In the genomic region with DNA sequence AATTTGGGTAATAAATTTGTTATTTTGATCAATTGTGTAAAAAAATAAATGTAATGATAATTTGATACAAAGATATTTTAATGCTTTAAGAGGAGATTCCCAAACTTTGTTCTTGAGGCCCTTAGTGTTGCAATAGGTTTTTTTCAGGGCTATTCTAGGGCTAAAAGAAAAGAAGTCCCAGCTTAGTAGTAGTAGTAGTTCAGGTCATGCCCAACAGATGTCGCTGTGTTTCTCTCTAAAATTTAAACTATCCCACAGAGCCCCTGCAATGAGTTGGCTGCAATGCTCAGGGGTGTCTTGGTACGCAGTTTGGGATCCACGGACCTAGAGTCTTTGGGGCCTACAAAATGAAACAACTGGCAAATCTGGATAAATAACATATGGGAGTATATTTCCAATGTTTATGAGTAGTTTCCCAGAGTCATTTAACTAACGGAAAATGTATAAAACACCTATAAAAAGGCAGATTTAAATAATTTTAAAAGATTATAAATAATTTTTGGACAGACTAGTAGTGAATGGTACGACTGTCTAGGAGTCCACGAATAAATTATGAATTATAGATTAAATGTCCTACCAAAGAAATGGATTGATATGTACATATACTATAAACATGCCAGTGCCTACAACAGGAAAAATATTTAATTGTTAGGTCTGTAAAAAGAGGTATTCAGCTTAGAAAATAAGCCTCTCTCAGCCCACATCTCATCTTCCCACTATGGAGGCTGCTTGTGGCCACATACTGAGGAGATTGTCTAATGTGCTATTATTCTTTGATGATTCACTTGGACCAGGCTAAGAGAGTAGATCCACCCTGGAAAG, we compare ENCODE assay signal across 9 cellular contexts.
DNase-seq lines count a peak whose midpoint lies in the region; ATAC-seq and TF ChIP-seq lines count a peak whose summit lies in the region.
"Had no signal": no experiment of that assay in that cellular context is flagged by ENCODE, and none has a peak within 500 bp of the region (broad histone marks: within the 10 kb centered on the region; RNA-seq: fewer than 3 reads in every experiment).

No MANE protein-coding gene starts in this region.

- no peak overlapping the region for H3K4me3 ChIP-seq in AG04450 (ENCODE audit: low read depth, low read length)
- no peak overlapping the region for H3K4me3 ChIP-seq in liver (ENCODE audit: low read depth in 1 of 3, low read length in 3 of 3)
- no peak overlapping the region for H3K4me3 ChIP-seq in thoracic aorta
- H3K4me3 ChIP-seq: ovary had no signal

- H3K9me3 ChIP-seq in AG04450 (ENCODE audit: control insufficient read depth, insufficient read depth, low read length) (no peaks in the 10 kb centered on the region), liver (ENCODE audit: control insufficient read depth in 4 of 4, low read length in 3 of 4) (no peaks in the 10 kb centered on the region), thoracic aorta (no peaks in the 10 kb centered on the region)
- H3K9me3 ChIP-seq: ovary had no signal

- H3K36me3 ChIP-seq in liver (ENCODE audit: control insufficient read depth in 4 of 4, insufficient read depth in 3 of 4, low read depth in 1 of 4, low read length in 3 of 4), result no peaks in the 10 kb centered on the region
- no peaks in the 10 kb centered on the region for H3K36me3 ChIP-seq in thoracic aorta
- H3K36me3 ChIP-seq: ovary had no signal

- CTCF ChIA-PET in AG04450 (lab: Charles Lee), result interaction anchor here (0.6 to 3.3 kb wide), 49 partner anchors 10 to 1556 kb away, joined by 3 to 38 read pairs (median 4); no protein-coding TSS in a partner anchor

- ATAC-seq in thoracic aorta (ENCODE audit: insufficient number of reproducible peaks, low FRiP score, low read depth) (no peak), GM21737 (IDR thresholded peaks at IDR 0.05; ENCODE audit: unreplicated experiment) (no peak)

- POLR2A ChIA-PET in AG04450 (lab: Yijun Ruan, JAX), result no interaction called here

- H3K9ac ChIP-seq in liver (ENCODE audit: low read depth in 1 of 2, low read length in 2 of 2), result no peak overlapping the region

- no peaks in the 10 kb centered on the region for H3K27me3 ChIP-seq in AG04450 (ENCODE audit: control insufficient read depth, insufficient read depth, low read length)
- no peaks in the 10 kb centered on the region for H3K27me3 ChIP-seq in liver (ENCODE audit: control insufficient read depth in 4 of 4, insufficient read depth in 4 of 4, low read length in 3 of 4)
- H3K27me3 ChIP-seq in thoracic aorta (replicated peaks; ENCODE audit: insufficient read depth), result no peaks in the 10 kb centered on the region
- H3K27me3 ChIP-seq: ovary had no signal

- 32% methylated on average over 6 of the region's 6 CpGs for WGBS in liver

- TF ChIP-seq CTCF in AG04450 (IDR thresholded peaks at IDR 0.05; ENCODE audit: low read depth, low read length), result peak; percentile 81
- peak; percentile 74 for TF ChIP-seq CTCF in liver (IDR thresholded peaks at IDR 0.05; ENCODE audit: low read depth, low read length, missing input control)
- TF ChIP-seq CTCF in thoracic aorta (IDR thresholded peaks at IDR 0.05), result peak; percentile 57

- H3K4me1 ChIP-seq in liver (ENCODE audit: control insufficient read depth in 4 of 4, insufficient read depth in 4 of 4, low read length in 3 of 4), result no peaks in the 10 kb centered on the region
- no peaks in the 10 kb centered on the region for H3K4me1 ChIP-seq in thoracic aorta (ENCODE audit: control insufficient read depth in 1 of 2, low read depth in 2 of 2)

- TF ChIP-seq RAD21 in liver (IDR thresholded peaks at IDR 0.05), result peak; percentile 67 to 72

- H3K27ac ChIP-seq in AG04450 (ENCODE audit: low read depth, low read length) (no peak overlapping the region), caudate nucleus (ENCODE audit: low read depth, low read length) (no peak overlapping the region), liver (ENCODE audit: low read depth in 1 of 2, low read length in 2 of 2) (no peak overlapping the region), thoracic aorta (no peak overlapping the region)
- H3K27ac ChIP-seq: ovary had no signal

- peak; percentile 48 for DNase-seq in AG04450 (ENCODE audit: low read depth, low spot score)
- peak; percentile 17 for DNase-seq in GF-D8 (lab: John Stamatoyannopoulos, UW)
- peak; percentile 50 for DNase-seq in HS-27A (ENCODE audit: low read depth)
- peak; percentile 61 for DNase-seq in OCI-M1 (lab: John Stamatoyannopoulos, UW)
- peak in 42 of 61 donors; percentile 1 to 60 (median 15) for DNase-seq in caudate nucleus (lab: John Stamatoyannopoulos, UW)
- no peak for DNase-seq in thoracic aorta (ENCODE audit: low spot score)

TF ChIP-seq in liver, 16 proteins besides CTCF, POLR2A, EP300 and RAD21:
- TF ChIP-seq RXRA (IDR thresholded peaks at IDR 0.05), result no peak
- no peak for TF ChIP-seq JUND (IDR thresholded peaks at IDR 0.05)
- TF ChIP-seq, protein P1, sequence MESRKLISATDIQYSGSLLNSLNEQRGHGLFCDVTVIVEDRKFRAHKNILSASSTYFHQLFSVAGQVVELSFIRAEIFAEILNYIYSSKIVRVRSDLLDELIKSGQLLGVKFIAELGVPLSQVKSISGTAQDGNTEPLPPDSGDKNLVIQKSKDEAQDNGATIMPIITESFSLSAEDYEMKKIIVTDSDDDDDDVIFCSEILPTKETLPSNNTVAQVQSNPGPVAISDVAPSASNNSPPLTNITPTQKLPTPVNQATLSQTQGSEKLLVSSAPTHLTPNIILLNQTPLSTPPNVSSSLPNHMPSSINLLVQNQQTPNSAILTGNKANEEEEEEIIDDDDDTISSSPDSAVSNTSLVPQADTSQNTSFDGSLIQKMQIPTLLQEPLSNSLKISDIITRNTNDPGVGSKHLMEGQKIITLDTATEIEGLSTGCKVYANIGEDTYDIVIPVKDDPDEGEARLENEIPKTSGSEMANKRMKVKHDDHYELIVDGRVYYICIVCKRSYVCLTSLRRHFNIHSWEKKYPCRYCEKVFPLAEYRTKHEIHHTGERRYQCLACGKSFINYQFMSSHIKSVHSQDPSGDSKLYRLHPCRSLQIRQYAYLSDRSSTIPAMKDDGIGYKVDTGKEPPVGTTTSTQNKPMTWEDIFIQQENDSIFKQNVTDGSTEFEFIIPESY (IDR thresholded peaks at IDR 0.05), result no peak
- TF ChIP-seq EGR1 (IDR thresholded peaks at IDR 0.05; ENCODE audit: low read depth in 2 of 2), result no peak
- no peak for TF ChIP-seq TAF1 (conservative IDR thresholded peaks at IDR 0.05)
- TF ChIP-seq, protein P2, sequence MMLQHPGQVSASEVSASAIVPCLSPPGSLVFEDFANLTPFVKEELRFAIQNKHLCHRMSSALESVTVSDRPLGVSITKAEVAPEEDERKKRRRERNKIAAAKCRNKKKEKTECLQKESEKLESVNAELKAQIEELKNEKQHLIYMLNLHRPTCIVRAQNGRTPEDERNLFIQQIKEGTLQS (IDR thresholded peaks at IDR 0.05), result no peak
- no peak for TF ChIP-seq FOXA1 (IDR thresholded peaks at IDR 0.05)
- TF ChIP-seq MAX (IDR thresholded peaks at IDR 0.05), result no peak
- TF ChIP-seq SP1 (IDR thresholded peaks at IDR 0.05), result no peak
- TF ChIP-seq HNF4A (conservative IDR thresholded peaks at IDR 0.05), result no peak
- no peak for TF ChIP-seq YY1 (IDR thresholded peaks at IDR 0.05)
